17 cellular contexts compared by ENCODE assay signal in the genomic region with DNA sequence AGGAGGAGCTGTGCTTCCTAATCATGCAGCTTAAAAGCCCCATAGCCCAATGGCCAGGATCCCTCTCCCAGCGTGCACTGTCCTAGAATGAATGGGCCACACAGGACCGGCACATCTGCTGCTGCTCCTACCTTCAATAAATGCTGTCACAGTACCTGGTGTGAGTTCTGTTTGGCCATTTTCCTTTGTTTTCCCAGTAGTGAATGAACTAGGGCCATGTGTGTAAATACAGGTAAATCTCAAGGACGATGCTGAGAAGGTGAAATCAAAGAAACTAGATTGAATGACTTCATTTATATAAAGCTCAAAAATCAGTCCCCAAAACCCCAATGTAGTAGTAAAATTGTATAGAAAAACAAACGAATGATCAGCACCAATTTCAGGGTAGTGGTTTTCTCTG. TPM values are rescaled to one million over a fixed set of nuclear protein-coding genes. Genes with fewer than 3 reads are reported as not detected.
DNase-seq lines count a peak whose midpoint lies in the region; ATAC-seq and TF ChIP-seq lines count a peak whose summit lies in the region.
"Had no signal": no experiment of that assay in that cellular context is flagged by ENCODE, and none has a peak within 500 bp of the region (broad histone marks: within the 10 kb centered on the region; RNA-seq: fewer than 3 reads in every experiment).

No MANE protein-coding gene starts in this region.

- H3K4me1 ChIP-seq in left ventricle myocardium inferior (peaks cover 27% of the 10 kb centered on the region), body of pancreas (peaks cover 18% of the 10 kb centered on the region)
- H3K4me1 ChIP-seq: Caco-2, HAP-1 had no signal

- H3K4me1 Mint-ChIP-seq in nephron progenitor cell, result peaks cover 51% of the 10 kb centered on the region
- H3K4me1 Mint-ChIP-seq in activated naive CD8-positive, alpha-beta T cell treated with anti-CD3 and anti-CD28 coated beads, Interleukin-2, amount 50 U/mL, for 24 hours, result no peaks in the 10 kb centered on the region
- H3K4me1 Mint-ChIP-seq: B cell had no signal

- intact Hi-C loops in left ventricle myocardium inferior (cut with micrococcal nuclease) (no loop called here), left cardiac atrium (cut with DNase I) (no loop called here), body of pancreas (cut with DNase I) (no loop called here)

- no peaks in the 10 kb centered on the region for H3K9me3 ChIP-seq in left ventricle myocardium inferior (replicated peaks)
- no peaks in the 10 kb centered on the region for H3K9me3 ChIP-seq in body of pancreas
- H3K9me3 ChIP-seq: Caco-2, HAP-1 had no signal

- peak overlapping the region; percentile 31 for H3K4me3 Mint-ChIP-seq in nephron progenitor cell
- no peak overlapping the region for H3K4me3 Mint-ChIP-seq in activated naive CD8-positive, alpha-beta T cell treated with anti-CD3 and anti-CD28 coated beads, Interleukin-2, amount 50 U/mL, for 24 hours
- H3K4me3 Mint-ChIP-seq: B cell; CD14-positive monocyte; CD8-positive, alpha-beta memory T cell had no signal

- H3K27me3 ChIP-seq in left ventricle myocardium inferior (ENCODE audit: low read depth) (no peaks in the 10 kb centered on the region), body of pancreas (no peaks in the 10 kb centered on the region)

- WGBS in body of pancreas, 2 donors, result 52 to 53% methylated on average over 4 of the region's 4 CpGs

- H3K27ac Mint-ChIP-seq in nephron progenitor cell, result peak overlapping the region; percentile 54
- H3K27ac Mint-ChIP-seq in activated naive CD8-positive, alpha-beta T cell treated with anti-CD3 and anti-CD28 coated beads, Interleukin-2, amount 50 U/mL, for 24 hours, result no peak overlapping the region
- H3K27ac Mint-ChIP-seq: B cell had no signal

- TF ChIP-seq POLR2A in body of pancreas (IDR thresholded peaks at IDR 0.05), result no peak

- H3K36me3 ChIP-seq in left ventricle myocardium inferior, result peaks cover 20% of the 10 kb centered on the region
- no peaks in the 10 kb centered on the region for H3K36me3 ChIP-seq in body of pancreas (replicated peaks in 1 of 2; ENCODE audit: insufficient read depth in 1 of 2, low read depth in 2 of 2)

- DNase-seq in left ventricle myocardium inferior, result no peak
- DNase-seq in left cardiac atrium, result no peak
- no peak for DNase-seq in nephron progenitor cell
- no peak for DNase-seq in NCI-H2227 (lab: John Stamatoyannopoulos, UW; ENCODE audit: unreplicated experiment)
- no peak for DNase-seq in body of pancreas
- no peak for DNase-seq in activated naive CD8-positive, alpha-beta T cell treated with anti-CD3 and anti-CD28 coated beads, Interleukin-2, amount 50 U/mL, for 24 hours
- DNase-seq: Caco-2; CD8-positive, alpha-beta memory T cell; GOT3; IMR-90; KBM-7 had no signal

- H3K27ac ChIP-seq in left ventricle myocardium inferior (replicated peaks) (peak overlapping the region; percentile 84), VCaP (peak overlapping the region; percentile 71), body of pancreas (no peak overlapping the region)

- no peaks in the 10 kb centered on the region for H3K27me3 Mint-ChIP-seq in nephron progenitor cell (ENCODE audit: low read depth, poor library complexity)
- no peaks in the 10 kb centered on the region for H3K27me3 Mint-ChIP-seq in activated naive CD8-positive, alpha-beta T cell treated with anti-CD3 and anti-CD28 coated beads, Interleukin-2, amount 50 U/mL, for 24 hours
- H3K27me3 Mint-ChIP-seq: B cell; CD8-positive, alpha-beta memory T cell had no signal

- peaks cover 19% of the 10 kb centered on the region for H3K9me3 Mint-ChIP-seq in nephron progenitor cell
- no peaks in the 10 kb centered on the region for H3K9me3 Mint-ChIP-seq in activated naive CD8-positive, alpha-beta T cell treated with anti-CD3 and anti-CD28 coated beads, Interleukin-2, amount 50 U/mL, for 24 hours
- H3K9me3 Mint-ChIP-seq: CD14-positive monocyte; CD8-positive, alpha-beta memory T cell had no signal

- ATAC-seq in left cardiac atrium (no peak), body of pancreas (no peak)
- no peak for ATAC-seq in activated naive CD8-positive, alpha-beta T cell treated with anti-CD3 and anti-CD28 coated beads, Interleukin-2, amount 50 U/mL, for 24 hours
- ATAC-seq: GM12878 had no signal

- TF ChIP-seq CTCF in left ventricle myocardium inferior (IDR thresholded peaks at IDR 0.05; ENCODE audit: borderline replicate concordance) (no peak), VCaP (conservative IDR thresholded peaks at IDR 0.05) (no peak), nephron progenitor cell (IDR thresholded peaks at IDR 0.05) (no peak), body of pancreas (IDR thresholded peaks at IDR 0.05) (no peak)

- H3K36me3 Mint-ChIP-seq in nephron progenitor cell (ENCODE audit: low read depth), result peaks cover 43% of the 10 kb centered on the region
- peaks cover 19% of the 10 kb centered on the region for H3K36me3 Mint-ChIP-seq in activated naive CD8-positive, alpha-beta T cell treated with anti-CD3 and anti-CD28 coated beads, Interleukin-2, amount 50 U/mL, for 24 hours (ENCODE audit: low read depth)

- no peak overlapping the region for H3K4me3 ChIP-seq in left ventricle myocardium inferior
- H3K4me3 ChIP-seq in body of pancreas, result no peak overlapping the region
- H3K4me3 ChIP-seq: GM12878, HAP-1 had no signal

RNA-seq across cellular contexts. Expression of gene ZP1, which starts 12.8 kb away (rescaled TPM):
- total RNA-seq in left ventricle myocardium inferior (not detected), left cardiac atrium (not detected), body of pancreas (not detected)
- total RNA-seq: B cell; Caco-2; CD8-positive, alpha-beta memory T cell; G401; GM12878 had no signal

RNA-seq across cellular contexts. Expression of gene PTGDR2, which starts 24.4 kb away (rescaled TPM):
- 2.3 TPM for total RNA-seq in left ventricle myocardium inferior
- total RNA-seq in left cardiac atrium, result under 1 TPM in 1 of 2 donors, not detected in 1; 0.27 TPM
- total RNA-seq in body of pancreas, result 1 to 10 TPM in 1 of 2 donors, under 1 TPM in 1; 0.52 to 1.3 TPM
- total RNA-seq: B cell, G401 had no signal

RNA-seq across cellular contexts. Expression of gene PRPF19, which starts 26.2 kb away (rescaled TPM):
- 36.5 TPM for total RNA-seq in left ventricle myocardium inferior
- total RNA-seq in left cardiac atrium, result 10 to 100 TPM; 40.3 to 42.3 TPM
- total RNA-seq in body of pancreas, result 10 to 100 TPM; 22.1 to 27.0 TPM

RNA-seq across cellular contexts. Expression of gene TMEM109, which starts 33.8 kb away (rescaled TPM):
- total RNA-seq in left ventricle myocardium inferior (86.7 TPM), left cardiac atrium (100 to 1,000 TPM in 1 of 2 donors, 10 to 100 TPM in 1; 98.1 to 109 TPM), body of pancreas (10 to 100 TPM; 59.9 to 62.6 TPM)

RNA-seq across cellular contexts. Expression of gene CCDC86, which starts 38.3 kb away (rescaled TPM):
- 9.3 TPM for total RNA-seq in left ventricle myocardium inferior
- 10 to 100 TPM in 1 of 2 donors, 1 to 10 TPM in 1; 8.7 to 19.2 TPM for total RNA-seq in left cardiac atrium
- 10 to 100 TPM; 14.8 to 26.4 TPM for total RNA-seq in body of pancreas

Comparison
In these comparisons a context has a peak if more than half of its experiments do, and no peak if none do; other contexts are left out.
1. H3K27ac ChIP-seq: peak in left ventricle myocardium inferior (single experiment) and VCaP (single experiment); none in body of pancreas (0 of 4).